2 cellular contexts compared by ENCODE assay signal in genomic region chr22:42938449-42938848, GRCh38.
TF ChIP-seq lines count a peak whose summit lies in the region.

No MANE protein-coding gene starts in this region.

TF ChIP-seq in SK-N-SH, 30 proteins besides CTCF, POLR2A, EP300 and RAD21 (continued from another document):
- TF ChIP-seq ZBTB33 (IDR thresholded peaks at IDR 0.05; ENCODE audit: borderline replicate concordance, low read depth) (no peak), MEF2A (IDR thresholded peaks at IDR 0.05; ENCODE audit: borderline replicate concordance, low read depth) (no peak), PBX3 (IDR thresholded peaks at IDR 0.05) (no peak), TAF1 (IDR thresholded peaks at IDR 0.05; ENCODE audit: borderline replicate concordance, low read depth, low read length) (no peak), EZH2phosphoT487 (IDR thresholded peaks at IDR 0.05; ENCODE audit: borderline replicate concordance, low read depth) (no peak), RFX5 (IDR thresholded peaks at IDR 0.05; ENCODE audit: low read length) (no peak), ELF1 (IDR thresholded peaks at IDR 0.05) (no peak), RCOR1 (IDR thresholded peaks at IDR 0.05; ENCODE audit: low read length) (no peak), REST (IDR thresholded peaks at IDR 0.05; ENCODE audit: low read depth, low read length) (no peak)

TF ChIP-seq in SK-N-SH treated with all-trans-retinoic acid at 6 μM for 48 hours, 23 proteins besides CTCF, POLR2A, EP300 and RAD21 (continued from another document):
- no peak for TF ChIP-seq TSHZ2 (CRISPR knock-in tag; IDR thresholded peaks at IDR 0.05)
- no peak for TF ChIP-seq ZFP30 (CRISPR knock-in tag; IDR thresholded peaks at IDR 0.05)
TF ChIP-seq in SK-N-SH treated with all-trans-retinoic acid at 6 μM for 48 hours: peak in this region for 0.
